ENCODE assay signal across 32 cellular contexts in the genomic region with DNA sequence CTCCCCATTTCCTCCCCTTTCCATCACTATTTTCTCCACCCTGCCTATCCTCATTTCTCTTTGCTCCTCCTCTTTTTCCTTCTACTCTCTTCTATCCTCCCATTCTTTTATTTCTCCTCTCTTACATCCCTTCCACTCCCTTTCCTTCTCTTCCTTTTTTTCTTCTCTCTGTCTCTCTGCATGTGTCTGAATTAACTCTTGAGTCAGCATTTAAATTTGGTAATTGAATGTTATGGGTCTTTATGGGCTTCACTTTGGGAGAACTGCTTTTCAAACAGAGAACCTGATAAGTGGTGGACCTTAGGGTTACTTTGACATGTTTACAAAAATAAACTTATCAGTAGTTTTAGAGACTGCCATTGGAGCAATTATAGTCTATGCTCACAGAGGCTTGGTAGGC.
DNase-seq lines count a peak whose midpoint lies in the region; ATAC-seq, FAIRE-seq and TF ChIP-seq lines count a peak whose summit lies in the region.
"Had no signal": no experiment of that assay in that cellular context is flagged by ENCODE, and none has a peak within 500 bp of the region (broad histone marks: within the 10 kb centered on the region; RNA-seq: fewer than 3 reads in every experiment).

No MANE protein-coding gene starts in this region.

- H3K4me1 ChIP-seq in HepG2 (ENCODE audit: insufficient read depth, low read length) (no peaks in the 10 kb centered on the region), right lobe of liver (no peaks in the 10 kb centered on the region), A549 (no peaks in the 10 kb centered on the region), K562 (replicated peaks in 1 of 2; ENCODE audit: control insufficient read depth in 2 of 2, insufficient read depth in 2 of 2, low read length in 2 of 2) (no peaks in the 10 kb centered on the region), suprapubic skin (no peaks in the 10 kb centered on the region)
- H3K4me1 ChIP-seq: BE2C; BLaER1; BLaER1 treated with 17β-estradiol and CSF1 and Interleukin-3, amounts not matched to agents 10 nM and 100 nM; Caco-2 had no signal

- H3K79me2 ChIP-seq in HepG2 (ENCODE audit: insufficient read depth, low read length) (no peaks in the 10 kb centered on the region), K562 (ENCODE audit: control insufficient read depth, insufficient read depth, low read length) (no peaks in the 10 kb centered on the region)

- CTCF ChIA-PET in HepG2 (lab: Yijun Ruan, JAX; ENCODE audit: low intra/inter-chr PET ratio, low total read pairs) (no interaction called here), A549 (lab: Yijun Ruan, JAX) (no interaction called here), K562 (lab: Yijun Ruan, JAX; ENCODE audit: low intra/inter-chr PET ratio) (no interaction called here)

- TF ChIP-seq POLR2A in HepG2 (IDR thresholded peaks at IDR 0.05; ENCODE audit: insufficient read depth in 1 of 2, low read depth in 2 of 2, low read length in 2 of 2), result no peak
- TF ChIP-seq POLR2A in right lobe of liver (IDR thresholded peaks at IDR 0.05), result no peak
- no peak for TF ChIP-seq POLR2A in A549 (IDR thresholded peaks at IDR 0.05; ENCODE audit: low read length)
- no peak for TF ChIP-seq POLR2A in K562 (conservative IDR thresholded peaks at IDR 0.05)
- no peak for TF ChIP-seq POLR2A in suprapubic skin (IDR thresholded peaks at IDR 0.05)

- H3K9me3 ChIP-seq in HepG2 (ENCODE audit: low read length) (peaks cover 93% of the 10 kb centered on the region), right lobe of liver (no peaks in the 10 kb centered on the region), A549 (no peaks in the 10 kb centered on the region), K562 (replicated peaks; ENCODE audit: control insufficient read depth, insufficient read depth, low read depth, low read length) (no peaks in the 10 kb centered on the region), suprapubic skin (no peaks in the 10 kb centered on the region)
- H3K9me3 ChIP-seq: BE2C; BLaER1; BLaER1 treated with 17β-estradiol and CSF1 and Interleukin-3, amounts not matched to agents 10 nM and 100 nM; Caco-2 had no signal

- H2AFZ ChIP-seq in HepG2 (ENCODE audit: low read length) (no peak overlapping the region), K562 (ENCODE audit: low read depth, low read length) (no peak overlapping the region)

- TF ChIP-seq RAD21 in HepG2 (CRISPR knock-in tag; IDR thresholded peaks at IDR 0.05) (no peak), A549 (conservative IDR thresholded peaks at IDR 0.05 in 1 of 2, IDR thresholded peaks at IDR 0.05 in 1 of 2) (no peak), K562 (CRISPR knock-in tag; conservative IDR thresholded peaks at IDR 0.05 in 1 of 2, IDR thresholded peaks at IDR 0.05 in 1 of 2) (no peak)

- no peaks in the 10 kb centered on the region for H3K9me1 ChIP-seq in K562 (ENCODE audit: control insufficient read depth, insufficient read depth, low read length)

- in situ Hi-C loops in HepG2 (cut with HindIII; ENCODE audit: extremely low pct_ligation_motif_present, low pct_unique_long_range_greater_than_20kb), result no loop called here
- in situ Hi-C loops in K562 (cut with MboI), result no loop called here

- FAIRE-seq in HepG2 (lab: Jason Lieb, UNC) (no peak), A549 (lab: Jason Lieb, UNC) (no peak), K562 (lab: Jason Lieb, UNC) (no peak), urothelium cell line (lab: Jason Lieb, UNC) (no peak)
- FAIRE-seq: A204.1, D721Med had no signal

- no peaks in the 10 kb centered on the region for H3K36me3 ChIP-seq in HepG2 (replicated peaks in 1 of 2; ENCODE audit: control insufficient read depth in 1 of 2, insufficient read depth in 2 of 2, low read length in 2 of 2)
- H3K36me3 ChIP-seq in right lobe of liver, result no peaks in the 10 kb centered on the region
- no peaks in the 10 kb centered on the region for H3K36me3 ChIP-seq in K562 (ENCODE audit: control insufficient read depth, insufficient read depth, low read length)
- no peaks in the 10 kb centered on the region for H3K36me3 ChIP-seq in suprapubic skin
- H3K36me3 ChIP-seq: BE2C; BLaER1; BLaER1 treated with 17β-estradiol and CSF1 and Interleukin-3, amounts not matched to agents 10 nM and 100 nM had no signal

- ATAC-seq in HepG2, result no peak
- ATAC-seq in right lobe of liver, result no peak
- no peak for ATAC-seq in A549
- no peak for ATAC-seq in K562
- ATAC-seq: CD8-positive, alpha-beta T cell had no signal

- DNase-seq in HepG2 (ENCODE audit: low spot score), result no peak
- no peak for DNase-seq in right lobe of liver
- DNase-seq in A549 (ENCODE audit: low read depth in 1 of 2, low spot score in 1 of 2), result no peak
- no peak for DNase-seq in K562 (ENCODE audit: extremely low read depth in 1 of 4, low spot score in 3 of 4)
- no peak for DNase-seq in suprapubic skin (ENCODE audit: low spot score in 2 of 2)
- no peak for DNase-seq in urothelium cell line (ENCODE audit: low spot score)
- DNase-seq: 8988T; ACHN; AML-193; BE2C; C1 segment of cervical spinal cord; Caco-2; Calu3; CD4-positive, alpha-beta memory T cell; CD4-positive, alpha-beta T cell; CD4-positive, CD25-positive, alpha-beta regulatory T cell; CD8-positive, alpha-beta memory T cell; CD8-positive, alpha-beta T cell; COR-L47; DMS 273 treated with DMSO at 0.1 percent for 48 hours; DMS153; DMS53; DMS79; DMS79 treated with DMSO at 0.1 percent for 48 hours; DND-41; EL had no signal

- H3K9ac ChIP-seq in HepG2 (ENCODE audit: insufficient read depth, low read depth, low read length) (no peak overlapping the region), K562 (ENCODE audit: insufficient read depth in 1 of 2, low read depth in 2 of 2, low read length in 2 of 2) (no peak overlapping the region)
- H3K9ac ChIP-seq: BLaER1; BLaER1 treated with 17β-estradiol and CSF1 and Interleukin-3, amounts not matched to agents 10 nM and 100 nM had no signal

- BruUV-seq in HepG2 (replicated peaks; lab: Mats Ljungman, UMichigan) (no TSS peak), K562 (replicated peaks; lab: Mats Ljungman, UMichigan) (no TSS peak)

- H3K27me3 ChIP-seq in HepG2 (ENCODE audit: control insufficient read depth in 1 of 2, insufficient read depth in 2 of 2, low read length in 2 of 2) (no peaks in the 10 kb centered on the region), right lobe of liver (no peaks in the 10 kb centered on the region), K562 (ENCODE audit: control insufficient read depth in 2 of 2, insufficient read depth in 2 of 2, low read length in 2 of 2) (no peaks in the 10 kb centered on the region), suprapubic skin (no peaks in the 10 kb centered on the region)
- H3K27me3 ChIP-seq: BE2C; BLaER1; BLaER1 treated with 17β-estradiol and CSF1 and Interleukin-3, amounts not matched to agents 10 nM and 100 nM had no signal

- H4K20me1 ChIP-seq in HepG2 (ENCODE audit: insufficient read depth, low read length) (no peaks in the 10 kb centered on the region), K562 (replicated peaks; ENCODE audit: control insufficient read depth, insufficient read depth, low read length) (no peaks in the 10 kb centered on the region)
- H4K20me1 ChIP-seq: BLaER1; BLaER1 treated with 17β-estradiol and CSF1 and Interleukin-3, amounts not matched to agents 10 nM and 100 nM had no signal

- intact Hi-C loops in HepG2 (cut with micrococcal nuclease; ENCODE audit: unreplicated experiment), result no loop called here
- intact Hi-C loops in right lobe of liver (cut with DNase I), result no loop called here
- intact Hi-C loops in K562 (cut with micrococcal nuclease), result no loop called here

- POLR2A ChIA-PET in HepG2 (lab: Yijun Ruan, JAX), result no interaction called here
- POLR2A ChIA-PET in A549 (lab: Yijun Ruan, JAX), result no interaction called here
- POLR2A ChIA-PET in K562 (lab: Yijun Ruan, JAX), result no interaction called here

- H3K4me3 ChIP-seq in HepG2 (replicated peaks in 1 of 3; ENCODE audit: insufficient read depth in 1 of 3, low read depth in 2 of 3, low read length in 3 of 3), result no peak overlapping the region
- H3K4me3 ChIP-seq in right lobe of liver, result no peak overlapping the region
- H3K4me3 ChIP-seq in A549, result no peak overlapping the region
- no peak overlapping the region for H3K4me3 ChIP-seq in K562
- no peak overlapping the region for H3K4me3 ChIP-seq in suprapubic skin
- H3K4me3 ChIP-seq: BLaER1; BLaER1 treated with 17β-estradiol and CSF1 and Interleukin-3, amounts not matched to agents 10 nM and 100 nM had no signal

- no peak overlapping the region for H3K4me2 ChIP-seq in HepG2 (ENCODE audit: low read depth, low read length)
- no peak overlapping the region for H3K4me2 ChIP-seq in A549
- H3K4me2 ChIP-seq in K562 (ENCODE audit: insufficient read depth, low read length), result no peak overlapping the region
- H3K4me2 ChIP-seq: BLaER1; BLaER1 treated with 17β-estradiol and CSF1 and Interleukin-3, amounts not matched to agents 10 nM and 100 nM had no signal

- TF ChIP-seq CTCF in HepG2 (CRISPR knock-in tag; IDR thresholded peaks at IDR 0.05), result no peak
- no peak for TF ChIP-seq CTCF in right lobe of liver (IDR thresholded peaks at IDR 0.05)
- no peak for TF ChIP-seq CTCF in A549 (IDR thresholded peaks at IDR 0.05)
- TF ChIP-seq CTCF in K562 (IDR thresholded peaks at IDR 0.05 in 2 of 3, conservative IDR thresholded peaks at IDR 0.05 in 1 of 3; ENCODE audit: insufficient read depth in 2 of 3, low read depth in 1 of 3, low read length in 3 of 3), result no peak
- TF ChIP-seq CTCF in suprapubic skin (IDR thresholded peaks at IDR 0.05), result no peak

- H3K27ac ChIP-seq in HepG2 (ENCODE audit: extremely low read length, insufficient read depth, low read length), result no peak overlapping the region
- H3K27ac ChIP-seq in right lobe of liver, result no peak overlapping the region
- no peak overlapping the region for H3K27ac ChIP-seq in A549
- H3K27ac ChIP-seq in K562 (ENCODE audit: extremely low read depth, low read depth, low read length), result no peak overlapping the region
- no peak overlapping the region for H3K27ac ChIP-seq in suprapubic skin
- H3K27ac ChIP-seq: 22Rv1; BLaER1; BLaER1 treated with 17β-estradiol and CSF1 and Interleukin-3, amounts not matched to agents 10 nM and 100 nM; C4-2B had no signal

- no peak for TF ChIP-seq EP300 in HepG2 (IDR thresholded peaks at IDR 0.05; ENCODE audit: low read depth in 2 of 2, low read length in 2 of 2)
- no peak for TF ChIP-seq EP300 in HepG2 (CRISPR knock-in tag; IDR thresholded peaks at IDR 0.05; ENCODE audit: borderline replicate concordance)
- TF ChIP-seq EP300 in A549 (IDR thresholded peaks at IDR 0.05), result no peak
- no peak for TF ChIP-seq EP300 in K562 (IDR thresholded peaks at IDR 0.05; ENCODE audit: low read length)
- TF ChIP-seq EP300 in suprapubic skin (IDR thresholded peaks at IDR 0.05), result no peak

TF ChIP-seq in HepG2, 621 proteins besides CTCF, POLR2A, EP300 and RAD21 (continues in another document):
- no peak for TF ChIP-seq EED (CRISPR knock-in tag; IDR thresholded peaks at IDR 0.05)
- no peak for TF ChIP-seq ZNF879 (CRISPR knock-in tag; IDR thresholded peaks at IDR 0.05)
- TF ChIP-seq ZSCAN21 (CRISPR knock-in tag; IDR thresholded peaks at IDR 0.05; ENCODE audit: borderline replicate concordance), result no peak

TF ChIP-seq in A549, 52 proteins besides CTCF, POLR2A, EP300 and RAD21 (continues in another document):
- TF ChIP-seq, protein P1, sequence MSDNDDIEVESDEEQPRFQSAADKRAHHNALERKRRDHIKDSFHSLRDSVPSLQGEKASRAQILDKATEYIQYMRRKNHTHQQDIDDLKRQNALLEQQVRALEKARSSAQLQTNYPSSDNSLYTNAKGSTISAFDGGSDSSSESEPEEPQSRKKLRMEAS (IDR thresholded peaks at IDR 0.05), result no peak

TF ChIP-seq in K562, 482 proteins besides CTCF, POLR2A, EP300 and RAD21 (continues in another document):
- TF ChIP-seq ZNF830 (CRISPR knock-in tag; IDR thresholded peaks at IDR 0.05) (no peak), ZNF316 (IDR thresholded peaks at IDR 0.05) (peak; percentile 26; the same call in 1 of the 2 replicates)
